13 cellular contexts compared by ENCODE assay signal in the genomic region with DNA sequence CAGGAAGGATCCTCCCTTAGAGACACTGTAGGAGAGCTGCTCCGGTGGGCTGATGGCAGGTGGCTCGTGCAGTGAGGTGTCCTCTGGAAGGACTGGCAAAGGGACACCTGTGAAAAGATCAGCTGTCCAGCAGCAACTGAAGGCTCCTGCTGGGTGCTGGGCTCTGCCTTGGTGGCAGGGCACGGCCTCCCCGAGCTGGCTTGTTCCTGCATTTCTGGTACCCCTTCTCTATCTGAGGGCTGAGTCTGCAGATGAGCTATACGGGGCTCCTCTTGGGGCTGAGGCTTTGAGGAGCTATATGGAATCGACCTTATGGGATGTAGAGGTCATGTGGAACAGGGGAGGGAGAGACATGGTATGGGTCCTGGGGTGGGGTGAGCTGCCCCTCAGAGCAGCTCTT.
"Had no signal": no experiment of that assay in that cellular context is flagged by ENCODE, and none has a peak within 500 bp of the region (broad histone marks: within the 10 kb centered on the region; RNA-seq: fewer than 3 reads in every experiment).

No MANE protein-coding gene starts in this region.

- H3K4me3 ChIP-seq: gastroesophageal sphincter, transverse colon had no signal

- H3K4me1 ChIP-seq: gastroesophageal sphincter, transverse colon had no signal

- H3K36me3 Mint-ChIP-seq: memory B cell; naive thymus-derived CD8-positive, alpha-beta T cell had no signal

- H3K27me3 ChIP-seq: transverse colon had no signal

- H3K9me3 ChIP-seq: transverse colon had no signal

- ATAC-seq: activated CD4-positive, CD25-positive, alpha-beta regulatory T cell treated with anti-CD3 and anti-CD28 coated beads, Interleukin-2, amount 50 U/mL, for 24 hours; activated naive CD8-positive, alpha-beta T cell treated with anti-CD3 and anti-CD28 coated beads, Interleukin-2, amount 50 U/mL, for 24 hours; gastroesophageal sphincter; naive thymus-derived CD8-positive, alpha-beta T cell had no signal

- H3K27ac ChIP-seq: gastroesophageal sphincter, transverse colon had no signal

- H3K4me1 Mint-ChIP-seq: activated naive CD8-positive, alpha-beta T cell treated with anti-CD3 and anti-CD28 coated beads, Interleukin-2, amount 50 U/mL, for 24 hours; memory B cell had no signal

- H3K36me3 ChIP-seq: gastroesophageal sphincter, transverse colon had no signal

- H3K4me3 Mint-ChIP-seq: activated naive CD8-positive, alpha-beta T cell treated with anti-CD3 and anti-CD28 coated beads, Interleukin-2, amount 50 U/mL, for 24 hours; memory B cell; naive thymus-derived CD8-positive, alpha-beta T cell had no signal

- H3K27ac Mint-ChIP-seq: activated naive CD8-positive, alpha-beta T cell treated with anti-CD3 and anti-CD28 coated beads, Interleukin-2, amount 50 U/mL, for 24 hours; memory B cell; naive thymus-derived CD8-positive, alpha-beta T cell had no signal

- DNase-seq: activated naive CD4-positive, alpha-beta T cell; activated naive CD8-positive, alpha-beta T cell treated with anti-CD3 and anti-CD28 coated beads, Interleukin-2, amount 50 U/mL, for 24 hours; cerebellar nuclear complex; erythroblast; occipital lobe; stimulated activated CD4-positive, alpha-beta T cell treated with anti-CD3 and anti-CD28 coated beads, Interleukin-12 subunit alpha, Interleukin-12 subunit beta, amount 100 ng/mL, for 4 hours; stimulated activated naive CD4-positive, alpha-beta T cell; substantia nigra; transverse colon had no signal
